12 cellular contexts compared by ENCODE assay signal in the genomic region with DNA sequence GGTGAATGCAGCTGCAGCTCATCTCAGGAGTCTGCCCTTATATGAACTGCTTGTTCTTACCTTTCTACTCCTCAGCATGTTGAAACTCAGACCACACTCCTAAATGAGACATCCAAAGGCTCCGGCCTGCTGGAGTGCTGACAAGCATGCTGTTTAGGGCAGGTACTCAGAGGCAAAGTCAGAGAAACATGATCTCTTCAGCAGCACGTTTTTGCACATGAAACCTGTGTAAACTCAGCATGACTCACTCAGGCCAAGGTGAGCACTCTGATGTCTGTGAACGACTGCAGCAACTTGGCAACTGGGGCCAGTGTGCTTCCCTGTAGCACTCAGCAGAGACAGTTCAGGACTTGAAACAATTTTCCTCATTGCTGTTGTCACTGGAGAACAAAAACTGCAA.
A peak's percentile ranks its signal among the peaks of the same experiment; 100 is the strongest.
DNase-seq lines count a peak whose midpoint lies in the region; ATAC-seq and TF ChIP-seq lines count a peak whose summit lies in the region.
"Had no signal": no experiment of that assay in that cellular context is flagged by ENCODE, and none has a peak within 500 bp of the region (broad histone marks: within the 10 kb centered on the region; RNA-seq: fewer than 3 reads in every experiment).

No MANE protein-coding gene starts in this region.

- H3K27ac Mint-ChIP-seq in nephron progenitor cell = no peak overlapping the region

- no peaks in the 10 kb centered on the region for H3K9me3 Mint-ChIP-seq in nephron progenitor cell

- intact Hi-C loops in body of pancreas (cut with DNase I) = no loop called here

- no peak overlapping the region for H3K27ac ChIP-seq in body of pancreas
- H3K27ac ChIP-seq: testis had no signal

- H3K4me3 ChIP-seq in body of pancreas = no peak overlapping the region
- H3K4me3 ChIP-seq: testis had no signal

- no peaks in the 10 kb centered on the region for H3K36me3 Mint-ChIP-seq in nephron progenitor cell (ENCODE audit: low read depth)

- no peak for TF ChIP-seq CTCF in body of pancreas (IDR thresholded peaks at IDR 0.05)
- TF ChIP-seq CTCF in nephron progenitor cell (IDR thresholded peaks at IDR 0.05) = no peak

- no peak for TF ChIP-seq POLR2A in body of pancreas (IDR thresholded peaks at IDR 0.05)

- H3K27me3 ChIP-seq in body of pancreas = no peaks in the 10 kb centered on the region
- H3K27me3 ChIP-seq: testis had no signal

- H3K4me3 Mint-ChIP-seq in nephron progenitor cell = no peak overlapping the region

- ATAC-seq in body of pancreas = peak; percentile 70
- no peak for ATAC-seq in GM21576 (IDR thresholded peaks at IDR 0.05; ENCODE audit: unreplicated experiment)
- ATAC-seq in HG03108 (IDR thresholded peaks at IDR 0.05; ENCODE audit: unreplicated experiment) = no peak

- 8 to 22% methylated on average over 3 of the region's 3 CpGs for WGBS in body of pancreas, 2 donors

- no peaks in the 10 kb centered on the region for H3K4me1 Mint-ChIP-seq in nephron progenitor cell

- no peaks in the 10 kb centered on the region for H3K4me1 ChIP-seq in body of pancreas
- H3K4me1 ChIP-seq: testis had no signal

- H3K27me3 Mint-ChIP-seq in nephron progenitor cell (ENCODE audit: low read depth, poor library complexity) = peaks cover 3% of the 10 kb centered on the region

- DNase-seq in DMS53 (lab: John Stamatoyannopoulos, UW) (peak; percentile 98), NCI-H2029 treated with DMSO at 0.1 percent for 48 hours (lab: John Stamatoyannopoulos, UW) (peak; percentile 38), body of pancreas (peak in 3 of 4 donors; percentile 22 to 55 (median 26)), kidney tubule cell (ENCODE audit: low spot score) (peak; percentile 84), HuH-7 (ENCODE audit: low spot score) (no peak), nephron progenitor cell (no peak)
- DNase-seq: activated gamma-delta T cell, NCI-H82, retina, testis had no signal

- H3K36me3 ChIP-seq in body of pancreas (replicated peaks in 1 of 2; ENCODE audit: insufficient read depth in 1 of 2, low read depth in 2 of 2) = no peaks in the 10 kb centered on the region

- no peaks in the 10 kb centered on the region for H3K9me3 ChIP-seq in body of pancreas
- H3K9me3 ChIP-seq: testis had no signal

Comparison
In these comparisons a context has a peak if more than half of its experiments do, and no peak if none do; other contexts are left out.
1. DNase-seq: peak in DMS53 (single experiment), NCI-H2029 treated with DMSO at 0.1 percent for 48 hours (single experiment), body of pancreas (3 of 4) and kidney tubule cell (single experiment); none in HuH-7 (single experiment) and nephron progenitor cell (single experiment).